ENCODE assay signal across 8 cellular contexts in genomic region chr11:3091846-3092602, GRCh38. TPM values are rescaled to one million over a fixed set of nuclear protein-coding genes. Genes with fewer than 3 reads are reported as not detected.
DNase-seq lines count a peak whose midpoint lies in the region; ATAC-seq, FAIRE-seq and TF ChIP-seq lines count a peak whose summit lies in the region.

No MANE protein-coding gene starts in this region.

- peak; percentile 37 for ATAC-seq in omental fat pad (ENCODE audit: low FRiP score)

- intact Hi-C loops in activated T-helper 1 cell treated with anti-CD3 and anti-CD28 coated beads, Interleukin-12 subunit alpha, Interleukin-12 subunit beta, Interleukin-2, Interleukin-4 antibody, amounts not matched to agents 30 ng/mL and 10 ng/mL and 1 ng/mL, durations not matched to agents 14 hours and 24 hours and 36 hours (cut with micrococcal nuclease), result loop anchor here (1.0 to 5.0 kb wide), 6 partner anchors 55 to 660 kb away; partner anchors contain the start of gene CDKN1C

- H3K4me3 ChIP-seq in HUES64 (ENCODE audit: low read length) (peak overlapping the region; percentile 14; the same call in 1 of the 2 replicates), foreskin fibroblast (ENCODE audit: low read depth in 1 of 2, low read length in 2 of 2) (no peak overlapping the region), tibial nerve (no peak overlapping the region)

- H3K4me1 ChIP-seq in HUES64 (ENCODE audit: insufficient read depth, low read length), result peaks cover 13% of the 10 kb centered on the region; the same call in 1 of the 2 replicates
- peaks cover 0 to 47% (median 8%) of the 10 kb centered on the region in 4 donors for H3K4me1 ChIP-seq in tibial nerve

- no peak overlapping the region for H3K27ac ChIP-seq in 22Rv1
- H3K27ac ChIP-seq in HUES64 (ENCODE audit: low read depth, low read length), result no peak overlapping the region
- peak overlapping the region in 1 of 4 donors; percentile 17 for H3K27ac ChIP-seq in tibial nerve

- in situ Hi-C loops in GM13977 (cut with MboI; ENCODE audit: low pct_unique_long_range_greater_than_20kb, low sequenced_read_pairs, unreplicated experiment), result no loop called here

- WGBS in HUES64, result 46% methylated on average over 27 of the region's 27 CpGs
- WGBS in tibial nerve, 2 donors, result 62 to 67% methylated on average over 15 to 18 of the region's 27 CpGs

- H3K9me3 Mint-ChIP-seq in activated T-helper 1 cell treated with anti-CD3 and anti-CD28 coated beads, Interleukin-12 subunit alpha, Interleukin-12 subunit beta, Interleukin-2, Interleukin-4 antibody, amounts not matched to agents 30 ng/mL and 10 ng/mL and 1 ng/mL, durations not matched to agents 14 hours and 24 hours and 36 hours, result no peaks in the 10 kb centered on the region

- H3K4me1 Mint-ChIP-seq in activated T-helper 1 cell treated with anti-CD3 and anti-CD28 coated beads, Interleukin-12 subunit alpha, Interleukin-12 subunit beta, Interleukin-2, Interleukin-4 antibody, amounts not matched to agents 30 ng/mL and 10 ng/mL and 1 ng/mL, durations not matched to agents 14 hours and 24 hours and 36 hours (ENCODE audit: low read depth), result no peaks in the 10 kb centered on the region

- H3K36me3 ChIP-seq in HUES64 (ENCODE audit: insufficient read depth, low read length), result no peaks in the 10 kb centered on the region
- peaks cover 0 to 72% (median 2%) of the 10 kb centered on the region in 3 donors for H3K36me3 ChIP-seq in tibial nerve

- H3K4me3 Mint-ChIP-seq in activated T-helper 1 cell treated with anti-CD3 and anti-CD28 coated beads, Interleukin-12 subunit alpha, Interleukin-12 subunit beta, Interleukin-2, Interleukin-4 antibody, amounts not matched to agents 30 ng/mL and 10 ng/mL and 1 ng/mL, durations not matched to agents 14 hours and 24 hours and 36 hours, result no peak overlapping the region

- no peak overlapping the region for H3K27ac Mint-ChIP-seq in activated T-helper 1 cell treated with anti-CD3 and anti-CD28 coated beads, Interleukin-12 subunit alpha, Interleukin-12 subunit beta, Interleukin-2, Interleukin-4 antibody, amounts not matched to agents 30 ng/mL and 10 ng/mL and 1 ng/mL, durations not matched to agents 14 hours and 24 hours and 36 hours

- TF ChIP-seq EP300 in tibial nerve (IDR thresholded peaks at IDR 0.05), result peak in 1 of 2 donors; percentile 26

- DNase-seq in GM13977 (ENCODE audit: low spot score), result peak; percentile 93
- peak; percentile 64 for DNase-seq in RCC 7860 (ENCODE audit: low spot score)
- DNase-seq in activated T-helper 1 cell treated with anti-CD3 and anti-CD28 coated beads, Interleukin-12 subunit alpha, Interleukin-12 subunit beta, Interleukin-2, Interleukin-4 antibody, amounts not matched to agents 30 ng/mL and 10 ng/mL and 1 ng/mL, durations not matched to agents 14 hours and 24 hours and 36 hours (ENCODE audit: low spot score), result peak; percentile 60
- peak in 1 of 2 donors; percentile 79 for DNase-seq in foreskin fibroblast
- no peak for DNase-seq in omental fat pad (ENCODE audit: low spot score)
- peak in 1 of 2 donors; percentile 61 for DNase-seq in tibial nerve (ENCODE audit: low spot score in 2 of 2)

- no peak for TF ChIP-seq POLR2A in tibial nerve (IDR thresholded peaks at IDR 0.05)

- H3K27me3 Mint-ChIP-seq in activated T-helper 1 cell treated with anti-CD3 and anti-CD28 coated beads, Interleukin-12 subunit alpha, Interleukin-12 subunit beta, Interleukin-2, Interleukin-4 antibody, amounts not matched to agents 30 ng/mL and 10 ng/mL and 1 ng/mL, durations not matched to agents 14 hours and 24 hours and 36 hours (ENCODE audit: insufficient read depth), result no peaks in the 10 kb centered on the region

- H3K9me3 ChIP-seq in HUES64 (ENCODE audit: insufficient read depth, low read depth, low read length), result no peaks in the 10 kb centered on the region
- no peaks in the 10 kb centered on the region for H3K9me3 ChIP-seq in tibial nerve

- H3K9ac ChIP-seq in HUES64 (ENCODE audit: low read depth, low read length), result no peak overlapping the region

- TF ChIP-seq CTCF in 22Rv1 (IDR thresholded peaks at IDR 0.05), result peak; percentile 97
- TF ChIP-seq CTCF in GM13977 (IDR thresholded peaks at IDR 0.05; ENCODE audit: extremely low read depth, insufficient read depth, missing control alignments), result peak; percentile 98
- peak; percentile 92 for TF ChIP-seq CTCF in foreskin fibroblast (IDR thresholded peaks at IDR 0.05; ENCODE audit: low read depth, low read length)
- peak in 2 of 3 donors; percentile 83 to 93 for TF ChIP-seq CTCF in omental fat pad (IDR thresholded peaks at IDR 0.05)
- TF ChIP-seq CTCF in tibial nerve (IDR thresholded peaks at IDR 0.05), result peak; percentile 97 to 99 (median 98)

- H3K36me3 Mint-ChIP-seq in activated T-helper 1 cell treated with anti-CD3 and anti-CD28 coated beads, Interleukin-12 subunit alpha, Interleukin-12 subunit beta, Interleukin-2, Interleukin-4 antibody, amounts not matched to agents 30 ng/mL and 10 ng/mL and 1 ng/mL, durations not matched to agents 14 hours and 24 hours and 36 hours (ENCODE audit: low read depth), result no peaks in the 10 kb centered on the region

- H3K27me3 ChIP-seq in HUES64 (ENCODE audit: insufficient read depth, low read length) (no peaks in the 10 kb centered on the region), tibial nerve (no peaks in the 10 kb centered on the region)

- FAIRE-seq in RCC 7860 (lab: Jason Lieb, UNC), result no peak

RNA-seq across cellular contexts. Expression of gene CARS1, which starts 34.8 kb away (rescaled TPM):
- 49.3 TPM for polyA plus RNA-seq in HUES64 (2013, experiment 1 of 2)
- polyA plus RNA-seq in HUES64 (2013, experiment 2 of 2), result 45.2 TPM
- 60.5 and 63.6 TPM in 2 replicates for total RNA-seq in activated T-helper 1 cell treated with anti-CD3 and anti-CD28 coated beads, Interleukin-12 subunit alpha, Interleukin-12 subunit beta, Interleukin-2, Interleukin-4 antibody, amounts not matched to agents 30 ng/mL and 10 ng/mL and 1 ng/mL, durations not matched to agents 14 hours and 24 hours and 36 hours
- total RNA-seq in omental fat pad, result 10 to 100 TPM; 40.6 to 69.7 (median 57.8) TPM
- total RNA-seq in tibial nerve, result 10 to 100 TPM; 29.3 to 50.4 (median 36.4) TPM
